Comparison of ENCODE assay signal across 16 cellular contexts in genomic region chr9:33765411-33765810, GRCh38. TPM values are rescaled to one million over a fixed set of nuclear protein-coding genes. Genes with fewer than 3 reads are reported as not detected.
DNase-seq lines count a peak whose midpoint lies in the region; ATAC-seq and TF ChIP-seq lines count a peak whose summit lies in the region.
"Had no signal": no experiment of that assay in that cellular context is flagged by ENCODE, and none has a peak within 500 bp of the region (broad histone marks: within the 10 kb centered on the region; RNA-seq: fewer than 3 reads in every experiment).

No MANE protein-coding gene starts in this region.

- H3K27ac ChIP-seq in left lung, result no peak overlapping the region
- no peak overlapping the region for H3K27ac ChIP-seq in prostate gland
- no peak overlapping the region for H3K27ac ChIP-seq in heart left ventricle
- H3K27ac ChIP-seq: BLaER1, cardiac muscle cell, HL-60, left ventricle myocardium inferior, tibial artery had no signal

- no peak overlapping the region for H3K4me3 ChIP-seq in cardiac fibroblast (replicated peaks in 1 of 2; ENCODE audit: low read depth in 2 of 2, low read length in 2 of 2)
- no peak overlapping the region for H3K4me3 ChIP-seq in left lung
- H3K4me3 ChIP-seq in prostate gland, result no peak overlapping the region
- no peak overlapping the region for H3K4me3 ChIP-seq in heart left ventricle
- H3K4me3 ChIP-seq: BLaER1, cardiac muscle cell, left ventricle myocardium inferior, tibial artery had no signal

- H3K4me1 ChIP-seq in left lung, result peaks cover 0 to under 1% of the 10 kb centered on the region in 2 donors
- no peaks in the 10 kb centered on the region for H3K4me1 ChIP-seq in prostate gland (replicated peaks)
- no peaks in the 10 kb centered on the region for H3K4me1 ChIP-seq in heart left ventricle
- H3K4me1 ChIP-seq: BLaER1, left ventricle myocardium inferior, tibial artery had no signal

- DNase-seq in EL (peak; percentile 74), NCI-H69 (lab: John Stamatoyannopoulos, UW) (peak; percentile 10), cardiac fibroblast (ENCODE audit: low read depth in 2 of 2) (peak; percentile 51 to 84), kidney glomerular epithelial cell (lab: John Stamatoyannopoulos, UW) (peak; percentile 32), left lung (no peak), prostate gland (ENCODE audit: low spot score) (no peak), heart left ventricle (no peak), GDM1 (lab: John Stamatoyannopoulos, UW) (no peak)
- DNase-seq: hypothalamus; left ventricle myocardium inferior; MV-4-11; stimulated activated CD4-positive, alpha-beta T cell treated with anti-CD3 and anti-CD28 coated beads, Interleukin-1b, Interleukin-23, amount 100 ng/mL, for 48 hours; tibial artery had no signal

- H3K36me3 ChIP-seq in left lung, result no peaks in the 10 kb centered on the region
- no peaks in the 10 kb centered on the region for H3K36me3 ChIP-seq in prostate gland
- H3K36me3 ChIP-seq in heart left ventricle, result no peaks in the 10 kb centered on the region
- H3K36me3 ChIP-seq: BLaER1, cardiac muscle cell, left ventricle myocardium inferior, tibial artery had no signal

- no peak for TF ChIP-seq POLR2A in prostate gland (IDR thresholded peaks at IDR 0.05)
- no peak for TF ChIP-seq POLR2A in heart left ventricle (IDR thresholded peaks at IDR 0.05)

- no peak for TF ChIP-seq CTCF in cardiac fibroblast (IDR thresholded peaks at IDR 0.05; ENCODE audit: low read depth, low read length)
- no peak for TF ChIP-seq CTCF in left lung (IDR thresholded peaks at IDR 0.05)
- TF ChIP-seq CTCF in prostate gland (IDR thresholded peaks at IDR 0.05), result no peak
- TF ChIP-seq CTCF in heart left ventricle (IDR thresholded peaks at IDR 0.05), result no peak

- H3K9me3 ChIP-seq in left lung, result no peaks in the 10 kb centered on the region
- H3K9me3 ChIP-seq in prostate gland, result no peaks in the 10 kb centered on the region
- no peaks in the 10 kb centered on the region for H3K9me3 ChIP-seq in heart left ventricle
- H3K9me3 ChIP-seq: BLaER1, left ventricle myocardium inferior, tibial artery had no signal

- intact Hi-C loops in left lung (cut with DNase I) (no loop called here), prostate gland (cut with DNase I) (no loop called here), heart left ventricle (cut with DNase I) (no loop called here)

- ATAC-seq in left lung, result no peak
- ATAC-seq in heart left ventricle, result no peak

- H3K27me3 ChIP-seq in left lung (no peaks in the 10 kb centered on the region), prostate gland (replicated peaks; ENCODE audit: insufficient read depth) (no peaks in the 10 kb centered on the region), heart left ventricle (peaks cover 0 to 3% (median 0%) of the 10 kb centered on the region in 9 donors)
- H3K27me3 ChIP-seq: BLaER1, cardiac muscle cell had no signal

- WGBS in prostate gland, result 95% methylated on average over 3 of the region's 3 CpGs
- WGBS in heart left ventricle, 4 donors, result 92 to 94% (median 92%) methylated on average over 3 of the region's 3 CpGs

RNA-seq across cellular contexts. Expression of gene PRSS3, which starts 29.9 kb away (rescaled TPM):
- total RNA-seq in left lung (under 1 TPM in 1 of 2 donors, not detected in 1; 0.34 TPM), prostate gland (1 to 10 TPM in 1 of 2 donors, under 1 TPM in 1; 0.23 to 1.5 TPM), heart left ventricle (1 to 10 TPM in 2 of 9 donors, under 1 TPM in 1, not detected in 6; 0.89 to 1.4 (median 1.2) TPM)
- polyA plus RNA-seq in heart left ventricle, result under 1 TPM in 1 of 2 donors, not detected in 1; 0.58 TPM
- total RNA-seq: cardiac muscle cell, left ventricle myocardium inferior had no signal

RNA-seq across cellular contexts. Expression of gene UBE2R2, which starts 51.5 kb away (rescaled TPM):
- total RNA-seq in left lung, result 10 to 100 TPM; 34.0 to 37.5 TPM
- total RNA-seq in prostate gland, result 10 to 100 TPM; 25.6 to 42.7 TPM
- 10 to 100 TPM; 29.4 to 45.7 (median 40.3) TPM for total RNA-seq in heart left ventricle
- 10 to 100 TPM; 18.6 to 27.3 TPM for polyA plus RNA-seq in heart left ventricle

Comparison
In these comparisons a context has a peak if more than half of its experiments do, and no peak if none do; other contexts are left out.
1. DNase-seq: peak in EL (single experiment), NCI-H69 (single experiment), cardiac fibroblast (2 of 2) and kidney glomerular epithelial cell (single experiment); none in left lung (0 of 2), prostate gland (single experiment), heart left ventricle (0 of 5) and GDM1 (single experiment).